ENCODE assay signal across 18 cellular contexts in genomic region chr9:130144703-130145102, GRCh38. TPM values are rescaled to one million over a fixed set of nuclear protein-coding genes. Genes with fewer than 3 reads are reported as not detected.
DNase-seq lines count a peak whose midpoint lies in the region; ATAC-seq and TF ChIP-seq lines count a peak whose summit lies in the region.
"Had no signal": no experiment of that assay in that cellular context is flagged by ENCODE, and none has a peak within 500 bp of the region (broad histone marks: within the 10 kb centered on the region; RNA-seq: fewer than 3 reads in every experiment).

No MANE protein-coding gene starts in this region.

- no peak overlapping the region for H4K5ac ChIP-seq in IMR-90 (ENCODE audit: low read depth, low read length)

- TF ChIP-seq CTCF in IMR-90 (conservative IDR thresholded peaks at IDR 0.05; ENCODE audit: low read depth, low read length), result no peak
- TF ChIP-seq CTCF in heart right ventricle (IDR thresholded peaks at IDR 0.05), result no peak

- peak; percentile 14 for DNase-seq in NCI-H2107 treated with DMSO at 0.1 percent for 48 hours (lab: John Stamatoyannopoulos, UW; ENCODE audit: unreplicated experiment)
- DNase-seq in NCI-H2107 (lab: John Stamatoyannopoulos, UW), result no peak
- no peak for DNase-seq in IMR-90
- peak; percentile 37 to 46 for DNase-seq in heart right ventricle
- DNase-seq in trophoblast cell, result no peak
- DNase-seq in activated T-helper 1 cell treated with anti-CD3 and anti-CD28 coated beads, Interleukin-12 subunit alpha, Interleukin-12 subunit beta, Interleukin-2, Interleukin-4 antibody, amounts not matched to agents 30 ng/mL and 10 ng/mL and 1 ng/mL, durations not matched to agents 14 hours and 24 hours and 36 hours (ENCODE audit: low spot score), result no peak
- no peak for DNase-seq in NCI-H1092 (lab: John Stamatoyannopoulos, UW)
- DNase-seq: activated CD4-positive, alpha-beta T cell treated with anti-CD3 and anti-CD28 coated beads, Interleukin-2, amount 10 ng/mL, durations not matched to agents 24 days and 14 days; activated CD8-positive, alpha-beta memory T cell treated with anti-CD3 and anti-CD28 coated beads, Interleukin-2, amount 50 U/mL, for 4 hours; activated naive CD4-positive, alpha-beta T cell treated with Interleukin-2 at 50 U/mL for 16 hours; GDM1; glutamatergic neuron; Karpas-422; NCI-H1048; stimulated activated CD4-positive, alpha-beta T cell treated with anti-CD3 and anti-CD28 coated beads, Interleukin-1b, Interleukin-23, amount 100 ng/mL, for 48 hours had no signal

- H2AK5ac ChIP-seq in IMR-90 (ENCODE audit: low read depth, low read length), result no peak overlapping the region; the same call in 1 of the 2 replicates
- H2AK5ac ChIP-seq in trophoblast cell (ENCODE audit: low read length), result no peak overlapping the region

- in situ Hi-C loops in IMR-90 (cut with MboI; ENCODE audit: low sequenced_read_pairs), result no loop called here

- no peaks in the 10 kb centered on the region for H3K9me3 Mint-ChIP-seq in activated T-helper 1 cell treated with anti-CD3 and anti-CD28 coated beads, Interleukin-12 subunit alpha, Interleukin-12 subunit beta, Interleukin-2, Interleukin-4 antibody, amounts not matched to agents 30 ng/mL and 10 ng/mL and 1 ng/mL, durations not matched to agents 14 hours and 24 hours and 36 hours
- H3K9me3 Mint-ChIP-seq: activated CD4-positive, alpha-beta T cell treated with anti-CD3 and anti-CD28 coated beads, Interleukin-2, amount 10 ng/mL, durations not matched to agents 24 days and 14 days had no signal

- peaks cover 31% of the 10 kb centered on the region for H3K27me3 Mint-ChIP-seq in activated T-helper 1 cell treated with anti-CD3 and anti-CD28 coated beads, Interleukin-12 subunit alpha, Interleukin-12 subunit beta, Interleukin-2, Interleukin-4 antibody, amounts not matched to agents 30 ng/mL and 10 ng/mL and 1 ng/mL, durations not matched to agents 14 hours and 24 hours and 36 hours (ENCODE audit: insufficient read depth)

- peak overlapping the region; percentile 67 for H2AFZ ChIP-seq in IMR-90 (replicated peaks; ENCODE audit: low read length, poor library complexity)
- H2AFZ ChIP-seq in trophoblast cell (ENCODE audit: insufficient read depth, low read length, poor library complexity), result no peak overlapping the region

- H2BK12ac ChIP-seq in trophoblast cell (ENCODE audit: low read length), result no peak overlapping the region

- H3K27ac ChIP-seq in IMR-90 (ENCODE audit: insufficient read depth, low read length), result no peak overlapping the region
- no peak overlapping the region for H3K27ac ChIP-seq in heart right ventricle
- H3K27ac ChIP-seq in trophoblast cell (ENCODE audit: low read depth, low read length), result no peak overlapping the region
- H3K27ac ChIP-seq: RWPE1 had no signal

- no peak overlapping the region for H2AK9ac ChIP-seq in IMR-90 (replicated peaks; ENCODE audit: low read depth, low read length, poor library complexity)

- dilution Hi-C loops in IMR-90 (cut with HindIII; ENCODE audit: low sequenced_read_pairs, unreplicated experiment), result no loop called here

- peaks cover 6% of the 10 kb centered on the region for H3K4me1 Mint-ChIP-seq in activated T-helper 1 cell treated with anti-CD3 and anti-CD28 coated beads, Interleukin-12 subunit alpha, Interleukin-12 subunit beta, Interleukin-2, Interleukin-4 antibody, amounts not matched to agents 30 ng/mL and 10 ng/mL and 1 ng/mL, durations not matched to agents 14 hours and 24 hours and 36 hours (ENCODE audit: low read depth)

- H3K9ac ChIP-seq in IMR-90 (ENCODE audit: low read depth, low read length) (no peak overlapping the region), trophoblast cell (ENCODE audit: low read length) (no peak overlapping the region)

- H2BK5ac ChIP-seq in IMR-90 (ENCODE audit: low read depth, low read length, poor library complexity, severe bottlenecking) (no peak overlapping the region), trophoblast cell (ENCODE audit: low read depth, low read length, poor library complexity) (no peak overlapping the region)

- no peak for TF ChIP-seq RAD21 in IMR-90 (IDR thresholded peaks at IDR 0.05; ENCODE audit: low read length)

- no peak overlapping the region for H2BK20ac ChIP-seq in IMR-90 (ENCODE audit: low read depth, low read length)

- no peaks in the 10 kb centered on the region for H4K20me1 ChIP-seq in IMR-90 (ENCODE audit: insufficient read depth, low read length)

- no peak overlapping the region for H3K4ac ChIP-seq in IMR-90 (ENCODE audit: low read depth, low read length)
- no peak overlapping the region for H3K4ac ChIP-seq in trophoblast cell (ENCODE audit: low read depth, low read length)

- no peak overlapping the region for H4K12ac ChIP-seq in trophoblast cell (ENCODE audit: low read depth, low read length)

- no peak for TF ChIP-seq POLR2A in IMR-90 (IDR thresholded peaks at IDR 0.05; ENCODE audit: low read depth, low read length)

- H3K79me1 ChIP-seq in IMR-90 (ENCODE audit: low read depth in 1 of 2, low read length in 2 of 2) (no peaks in the 10 kb centered on the region; a peak in 2 of 4 replicates), trophoblast cell (ENCODE audit: low read length) (peaks cover 5% of the 10 kb centered on the region)

- no peaks in the 10 kb centered on the region for H3K36me3 Mint-ChIP-seq in activated T-helper 1 cell treated with anti-CD3 and anti-CD28 coated beads, Interleukin-12 subunit alpha, Interleukin-12 subunit beta, Interleukin-2, Interleukin-4 antibody, amounts not matched to agents 30 ng/mL and 10 ng/mL and 1 ng/mL, durations not matched to agents 14 hours and 24 hours and 36 hours (ENCODE audit: low read depth)

- no peak overlapping the region for H2BK120ac ChIP-seq in IMR-90 (ENCODE audit: low read depth, low read length)
- no peak overlapping the region for H2BK120ac ChIP-seq in trophoblast cell (ENCODE audit: insufficient read depth, low read length, poor library complexity)

- H2BK15ac ChIP-seq in IMR-90 (ENCODE audit: low read depth, low read length), result no peak overlapping the region

- 0 out of 2 replicates have a peak, but pooled peaks cover 3% of the 10 kb centered on the region for H3K9me1 ChIP-seq in IMR-90 (ENCODE audit: insufficient read depth, low read length)

- WGBS in IMR-90 (ENCODE audit: extremely low coverage in 2 of 2, insufficient read length in 1 of 2), 2 experiments, result 100% methylated on average over 1 of the region's 5 CpGs; no CpG with 5 or more reads in 1 of the 2 experiments
- WGBS in heart right ventricle, 2 donors, result 58 to 59% methylated on average over 4 to 5 of the region's 5 CpGs
- WGBS in trophoblast cell (ENCODE audit: extremely low coverage, insufficient coverage, insufficient read length), result no CpG with 5 or more reads among the region's 5 CpGs

- H3K18ac ChIP-seq in IMR-90 (ENCODE audit: low read depth, low read length), result no peak overlapping the region
- H3K18ac ChIP-seq in trophoblast cell (ENCODE audit: low read length), result no peak overlapping the region

- CTCF ChIA-PET in IMR-90 (lab: Yijun Ruan, JAX), result interaction anchor here (1.0 kb wide), 1 partner anchor 30 kb away, joined by 4 read pairs; no protein-coding TSS in a partner anchor

- H3K36me3 ChIP-seq in IMR-90 (ENCODE audit: control insufficient read depth, insufficient read depth, low read length) (no peaks in the 10 kb centered on the region), heart right ventricle (no peaks in the 10 kb centered on the region), trophoblast cell (ENCODE audit: control insufficient read depth in 1 of 2, insufficient read depth in 2 of 2, low read length in 2 of 2) (no peaks in the 10 kb centered on the region)
- H3K36me3 ChIP-seq: ascending aorta had no signal

- H3K56ac ChIP-seq in IMR-90 (ENCODE audit: extremely low read depth, insufficient read depth, low read length), result no peak overlapping the region

- BruUV-seq in IMR-90 (replicated peaks; lab: Mats Ljungman, UMichigan), result no TSS peak

- H3K4me3 Mint-ChIP-seq in activated T-helper 1 cell treated with anti-CD3 and anti-CD28 coated beads, Interleukin-12 subunit alpha, Interleukin-12 subunit beta, Interleukin-2, Interleukin-4 antibody, amounts not matched to agents 30 ng/mL and 10 ng/mL and 1 ng/mL, durations not matched to agents 14 hours and 24 hours and 36 hours, result no peak overlapping the region
- H3K4me3 Mint-ChIP-seq: activated CD4-positive, alpha-beta T cell treated with anti-CD3 and anti-CD28 coated beads, Interleukin-2, amount 10 ng/mL, durations not matched to agents 24 days and 14 days had no signal

- H3K4me3 ChIP-seq in IMR-90 (ENCODE audit: insufficient read depth, low read depth, low read length), result no peak overlapping the region
- H3K4me3 ChIP-seq in heart right ventricle, result no peak overlapping the region
- H3K4me3 ChIP-seq in trophoblast cell (ENCODE audit: low read depth, low read length), result no peak overlapping the region

- POLR2A ChIA-PET in IMR-90 (lab: Charles Lee; ENCODE audit: unreplicated experiment), result no interaction called here

- H3K79me2 ChIP-seq in trophoblast cell (ENCODE audit: control insufficient read depth, insufficient read depth, low read length, poor library complexity), result no peaks in the 10 kb centered on the region

- H3K9me3 ChIP-seq in IMR-90 (ENCODE audit: control insufficient read depth, insufficient read depth, low read length) (no peaks in the 10 kb centered on the region), heart right ventricle (no peaks in the 10 kb centered on the region), trophoblast cell (ENCODE audit: insufficient read depth, low read depth, low read length) (peaks cover 2% of the 10 kb centered on the region)
- H3K9me3 ChIP-seq: ascending aorta had no signal

- intact Hi-C loops in IMR-90 (cut with micrococcal nuclease), result no loop called here
- intact Hi-C loops in heart right ventricle (cut with DNase I), result loop anchor here in 1 of 10 donors (5.0 kb wide), 1 partner anchor 43 kb away; no protein-coding TSS in a partner anchor
- intact Hi-C loops in activated T-helper 1 cell treated with anti-CD3 and anti-CD28 coated beads, Interleukin-12 subunit alpha, Interleukin-12 subunit beta, Interleukin-2, Interleukin-4 antibody, amounts not matched to agents 30 ng/mL and 10 ng/mL and 1 ng/mL, durations not matched to agents 14 hours and 24 hours and 36 hours (cut with micrococcal nuclease), result no loop called here

- H3K27me3 ChIP-seq in IMR-90 (ENCODE audit: control insufficient read depth, insufficient read depth, low read length), result no peaks in the 10 kb centered on the region
- peaks cover 0 to 43% (median 17%) of the 10 kb centered on the region in 7 donors for H3K27me3 ChIP-seq in heart right ventricle
- no peaks in the 10 kb centered on the region for H3K27me3 ChIP-seq in trophoblast cell (ENCODE audit: insufficient read depth, low read length)
- H3K27me3 ChIP-seq: ascending aorta had no signal

- ATAC-seq in IMR-90 (ENCODE audit: low read depth) (no peak), heart right ventricle (peak in 7 of 8 donors; percentile 58 to 90 (median 78)), HG02588 (IDR thresholded peaks at IDR 0.05; ENCODE audit: unreplicated experiment) (no peak)

- H3K4me2 ChIP-seq in IMR-90 (ENCODE audit: low read depth, low read length) (no peak overlapping the region), trophoblast cell (ENCODE audit: low read length) (no peak overlapping the region)

- H3K14ac ChIP-seq in IMR-90 (replicated peaks; ENCODE audit: low read depth, low read length), result no peak overlapping the region
- no peak overlapping the region for H3K14ac ChIP-seq in trophoblast cell (ENCODE audit: low read length)

- H3K23ac ChIP-seq in IMR-90 (ENCODE audit: low read depth, low read length) (no peak overlapping the region), trophoblast cell (ENCODE audit: low read length) (no peak overlapping the region)

- no peak overlapping the region for H3K27ac Mint-ChIP-seq in activated T-helper 1 cell treated with anti-CD3 and anti-CD28 coated beads, Interleukin-12 subunit alpha, Interleukin-12 subunit beta, Interleukin-2, Interleukin-4 antibody, amounts not matched to agents 30 ng/mL and 10 ng/mL and 1 ng/mL, durations not matched to agents 14 hours and 24 hours and 36 hours
- H3K27ac Mint-ChIP-seq: activated CD4-positive, alpha-beta T cell treated with anti-CD3 and anti-CD28 coated beads, Interleukin-2, amount 10 ng/mL, durations not matched to agents 24 days and 14 days had no signal

- H4K91ac ChIP-seq in IMR-90 (ENCODE audit: insufficient read depth, low read depth, low read length) (no peak overlapping the region), trophoblast cell (ENCODE audit: low read depth, low read length) (peak overlapping the region; percentile 15)

- no peak overlapping the region for H4K8ac ChIP-seq in IMR-90 (ENCODE audit: low read depth in 2 of 2, low read length in 2 of 2)
- no peak overlapping the region for H4K8ac ChIP-seq in trophoblast cell (ENCODE audit: low read depth, low read length)

- H3K4me1 ChIP-seq in IMR-90 (ENCODE audit: control insufficient read depth, insufficient read depth, low read length), result peaks cover 3% of the 10 kb centered on the region; the same call in 1 of the 2 replicates
- H3K4me1 ChIP-seq in heart right ventricle, result peaks cover 0 to 32% (median 20%) of the 10 kb centered on the region in 9 donors
- peaks cover 12 to 17% of the 10 kb centered on the region in 2 experiments for H3K4me1 ChIP-seq in trophoblast cell (ENCODE audit: control insufficient read depth in 1 of 2, insufficient read depth in 2 of 2, low read length in 2 of 2)

RNA-seq across cellular contexts. Expression of gene NCS1, which starts 27.5 kb away (rescaled TPM):
- total RNA-seq in IMR-90 (2012; rRNA removed) (35.8 and 41.0 TPM in 2 replicates), heart right ventricle (10 to 100 TPM in 3 of 10 donors, 1 to 10 TPM in 7; 3.6 to 16.2 (median 7.0) TPM)
- polyA plus RNA-seq in IMR-90 (2012; rRNA removed) (60.5 and 68.9 TPM in 2 replicates), heart right ventricle (1 to 10 TPM; 2.0 to 8.0 TPM)
- 45.5 and 54.7 TPM in 2 replicates for polyA plus RNA-seq in IMR-90 (2012; cell fraction: cytosol; rRNA removed)
- polyA plus RNA-seq in IMR-90 (2012; cell fraction: nucleus; rRNA removed; ENCODE audit: low replicate concordance), result 36.7 and 43.5 TPM in 2 replicates
- polyA plus RNA-seq in trophoblast cell (2013), result 24.9 and 25.0 TPM in 2 replicates
- total RNA-seq in activated T-helper 1 cell treated with anti-CD3 and anti-CD28 coated beads, Interleukin-12 subunit alpha, Interleukin-12 subunit beta, Interleukin-2, Interleukin-4 antibody, amounts not matched to agents 30 ng/mL and 10 ng/mL and 1 ng/mL, durations not matched to agents 14 hours and 24 hours and 36 hours, result 3.9 and 4.2 TPM in 2 replicates

Comparison
In these comparisons a context has a peak if more than half of its experiments do, and no peak if none do; other contexts are left out.
1. DNase-seq: peak in NCI-H2107 treated with DMSO at 0.1 percent for 48 hours (single experiment) and heart right ventricle (2 of 2); none in NCI-H2107 (single experiment), IMR-90 (single experiment), trophoblast cell (0 of 2), activated T-helper 1 cell treated with anti-CD3 and anti-CD28 coated beads, Interleukin-12 subunit alpha, Interleukin-12 subunit beta, Interleukin-2, Interleukin-4 antibody, amounts not matched to agents 30 ng/mL and 10 ng/mL and 1 ng/mL, durations not matched to agents 14 hours and 24 hours and 36 hours (single experiment) and NCI-H1092 (single experiment).
2. ATAC-seq: peak in heart right ventricle (7 of 8); none in IMR-90 (single experiment) and HG02588 (single experiment).